ENCODE assay signal across 18 cellular contexts in genomic region chr4:85571008-85571407, GRCh38.
A peak's percentile ranks its signal among the peaks of the same experiment; 100 is the strongest.
DNase-seq lines count a peak whose midpoint lies in the region; ATAC-seq, FAIRE-seq and TF ChIP-seq lines count a peak whose summit lies in the region.
"Had no signal": no experiment of that assay in that cellular context is flagged by ENCODE, and none has a peak within 500 bp of the region (broad histone marks: within the 10 kb centered on the region; RNA-seq: fewer than 3 reads in every experiment).

No MANE protein-coding gene starts in this region.

- no peaks in the 10 kb centered on the region for H3K27me3 ChIP-seq in OCI-LY3 (ENCODE audit: low read depth, low read length)
- H3K27me3 ChIP-seq in small intestine (ENCODE audit: control insufficient read depth in 2 of 2, insufficient read depth in 2 of 2, low read length in 2 of 2), result no peaks in the 10 kb centered on the region
- H3K27me3 ChIP-seq in smooth muscle cell (ENCODE audit: low read depth), result no peaks in the 10 kb centered on the region
- H3K27me3 ChIP-seq: SJSA1 had no signal

- FAIRE-seq in GM12892 (lab: Jason Lieb, UNC), result peak; percentile 64
- FAIRE-seq in small intestine (lab: Jason Lieb, UNC), result no peak
- FAIRE-seq: A549, HTR-8/SVneo had no signal

- H3K79me2 ChIP-seq in OCI-LY3 (ENCODE audit: low read length), result peaks cover 69% of the 10 kb centered on the region
- no peaks in the 10 kb centered on the region for H3K79me2 ChIP-seq in smooth muscle cell (ENCODE audit: low read depth)

- no peak overlapping the region for H2AFZ ChIP-seq in OCI-LY3 (ENCODE audit: low read depth, low read length)
- no peak overlapping the region for H2AFZ ChIP-seq in smooth muscle cell (ENCODE audit: low read depth)

- H3K4me1 ChIP-seq in OCI-LY3 (ENCODE audit: low read length), result peaks cover 59% of the 10 kb centered on the region
- H3K4me1 ChIP-seq in small intestine (ENCODE audit: control insufficient read depth in 2 of 2, insufficient read depth in 1 of 2, low read depth in 1 of 2, low read length in 1 of 2), result no peaks in the 10 kb centered on the region
- no peaks in the 10 kb centered on the region for H3K4me1 ChIP-seq in smooth muscle cell (ENCODE audit: low read depth)
- H3K4me1 ChIP-seq: A549, Caco-2, SJSA1 had no signal

- H3K9ac ChIP-seq in OCI-LY3 (ENCODE audit: low read length), result peak overlapping the region; percentile 7; the same call in 1 of the 2 replicates
- H3K9ac ChIP-seq in smooth muscle cell (ENCODE audit: low read depth), result no peak overlapping the region

- H3K36me3 ChIP-seq in OCI-LY3 (replicated peaks; ENCODE audit: low read depth, low read length) (peaks cover 26% of the 10 kb centered on the region), small intestine (ENCODE audit: control insufficient read depth in 2 of 2, insufficient read depth in 2 of 2, low read length in 2 of 2) (no peaks in the 10 kb centered on the region), smooth muscle cell (ENCODE audit: low read depth) (no peaks in the 10 kb centered on the region)
- H3K36me3 ChIP-seq: SJSA1 had no signal

- H4K20me1 ChIP-seq in OCI-LY3 (ENCODE audit: insufficient read depth, low read length) (peaks cover 7% of the 10 kb centered on the region; the same call in 1 of the 2 replicates), smooth muscle cell (ENCODE audit: low read depth) (no peaks in the 10 kb centered on the region)

- DNase-seq in GM12892 (ENCODE audit: insufficient read length) (no peak), small intestine (no peak), smooth muscle cell (lab: John Stamatoyannopoulos, UW; ENCODE audit: unreplicated experiment) (no peak)
- DNase-seq: Caco-2; DMS53; HCEC 1CT; NCI-H345; NCI-H526 treated with DMSO at 0.1 percent for 48 hours; NK-92 treated with Interleukin-12 subunit alpha and Interleukin-12 subunit beta, amount 100 ng/mL, for 24 hours; PC-3 had no signal

- H3K9me3 ChIP-seq in OCI-LY3 (ENCODE audit: insufficient read depth, low read length), result no peaks in the 10 kb centered on the region
- H3K9me3 ChIP-seq in small intestine (ENCODE audit: control insufficient read depth, low read depth), result no peaks in the 10 kb centered on the region
- H3K9me3 ChIP-seq in smooth muscle cell (replicated peaks; ENCODE audit: low read depth), result no peaks in the 10 kb centered on the region
- H3K9me3 ChIP-seq: A549, Caco-2, SJSA1 had no signal

- H3K27ac ChIP-seq in OCI-LY3 (ENCODE audit: low read length) (peak overlapping the region; percentile 90), small intestine (ENCODE audit: low read depth in 1 of 2, low read length in 1 of 2) (no peak overlapping the region), smooth muscle cell (ENCODE audit: low read depth) (no peak overlapping the region)
- H3K27ac ChIP-seq: A549, SJSA1 had no signal

- ATAC-seq in GM19467 (IDR thresholded peaks at IDR 0.05; ENCODE audit: unreplicated experiment) (peak; percentile 47), HG02938 (IDR thresholded peaks at IDR 0.05; ENCODE audit: unreplicated experiment) (peak; percentile 65), HG03159 (IDR thresholded peaks at IDR 0.05; ENCODE audit: unreplicated experiment) (no peak), HG03378 (IDR thresholded peaks at IDR 0.05; ENCODE audit: unreplicated experiment) (no peak)
- ATAC-seq: A549, PC-3 had no signal

- H3K4me3 ChIP-seq in OCI-LY3 (ENCODE audit: low read length) (peak overlapping the region; percentile 54), small intestine (ENCODE audit: low read depth in 1 of 2, low read length in 2 of 2) (no peak overlapping the region), smooth muscle cell (no peak overlapping the region)
- H3K4me3 ChIP-seq: A549, SJSA1 had no signal

- no peak for TF ChIP-seq POLR2A in GM12892 (IDR thresholded peaks at IDR 0.05; ENCODE audit: low read depth, low read length)

- H3F3A ChIP-seq in smooth muscle cell (ENCODE audit: low read depth), result no peaks in the 10 kb centered on the region

- H3K4me2 ChIP-seq in OCI-LY3 (ENCODE audit: low read length), result peak overlapping the region; percentile 80
- no peak overlapping the region for H3K4me2 ChIP-seq in smooth muscle cell
- H3K4me2 ChIP-seq: A549 had no signal

- TF ChIP-seq CTCF in OCI-LY3 (IDR thresholded peaks at IDR 0.05; ENCODE audit: low read depth, low read length) (no peak), smooth muscle cell (IDR thresholded peaks at IDR 0.05; ENCODE audit: borderline replicate concordance, insufficient read depth, poor library complexity, severe bottlenecking) (no peak)

Comparison
In these comparisons a context has a peak if more than half of its experiments do, and no peak if none do; other contexts are left out.
1. ATAC-seq: peak in GM19467 (single experiment) and HG02938 (single experiment); none in HG03159 (single experiment) and HG03378 (single experiment).